16 cellular contexts compared by ENCODE assay signal in genomic region chr2:30161929-30162328, GRCh38.
"Had no signal": no experiment of that assay in that cellular context is flagged by ENCODE, and none has a peak within 500 bp of the region (broad histone marks: within the 10 kb centered on the region; RNA-seq: fewer than 3 reads in every experiment).

No MANE protein-coding gene starts in this region.

- H3K27me3 ChIP-seq: ascending aorta, esophagus squamous epithelium, spleen, tibial nerve, uterus had no signal

- H3K4me1 ChIP-seq: uterus had no signal

- H3K9me3 Mint-ChIP-seq: activated T-helper 17 cell treated with anti-CD3 and anti-CD28 coated beads, Interleukin-2, amount 50 U/mL, for 72 hours; neural crest cell; stimulated activated naive CD8-positive, alpha-beta T cell treated with anti-CD3 and anti-CD28 coated beads, Interleukin-15, Interleukin-2, amounts not matched to agents 100 ng/mL and 50 ng/mL, for 24 hours; T-cell had no signal

- H3K4me3 ChIP-seq: ascending aorta, esophagus squamous epithelium, spleen, tibial nerve, uterus had no signal

- DNase-seq: activated CD4-positive, alpha-beta T cell treated with anti-CD3 and anti-CD28 coated beads, Interleukin-2, amount 50 U/mL, for 4 hours; activated naive CD4-positive, alpha-beta T cell; activated T-cell treated with anti-CD3 and anti-CD28 coated beads for 4 hours; cortex of kidney; esophagus squamous epithelium; retina; spleen; T-cell; T1000; uterus had no signal

- H3K36me3 ChIP-seq: uterus had no signal

- H3K27me3 Mint-ChIP-seq: activated T-helper 17 cell treated with anti-CD3 and anti-CD28 coated beads, Interleukin-2, amount 50 U/mL, for 72 hours; stimulated activated naive CD8-positive, alpha-beta T cell treated with anti-CD3 and anti-CD28 coated beads, Interleukin-15, Interleukin-2, amounts not matched to agents 100 ng/mL and 50 ng/mL, for 24 hours; T-cell had no signal

- ATAC-seq: activated T-helper 17 cell treated with anti-CD3 and anti-CD28 coated beads, Interleukin-2, amount 50 U/mL, for 72 hours; SK-N-SH treated with all-trans-retinoic acid at 6 μM for 48 hours; T-cell had no signal

- H3K4me1 Mint-ChIP-seq: neural crest cell had no signal

- H3K27ac ChIP-seq: ascending aorta, esophagus squamous epithelium, tibial nerve, uterus had no signal

- H3K9me3 ChIP-seq: ascending aorta, esophagus squamous epithelium, spleen, tibial nerve, uterus had no signal

- H3K4me3 Mint-ChIP-seq: activated T-helper 17 cell treated with anti-CD3 and anti-CD28 coated beads, Interleukin-2, amount 50 U/mL, for 72 hours; neural crest cell; stimulated activated naive CD8-positive, alpha-beta T cell treated with anti-CD3 and anti-CD28 coated beads, Interleukin-15, Interleukin-2, amounts not matched to agents 100 ng/mL and 50 ng/mL, for 24 hours had no signal

- H3K27ac Mint-ChIP-seq: activated T-helper 17 cell treated with anti-CD3 and anti-CD28 coated beads, Interleukin-2, amount 50 U/mL, for 72 hours had no signal
